ENCODE assay signal across 9 cellular contexts in genomic region chr15:52783929-52784798, GRCh38. TPM values are rescaled to one million over a fixed set of nuclear protein-coding genes. Genes with fewer than 3 reads are reported as not detected.
DNase-seq lines count a peak whose midpoint lies in the region; ATAC-seq and TF ChIP-seq lines count a peak whose summit lies in the region.
"Had no signal": no experiment of that assay in that cellular context is flagged by ENCODE, and none has a peak within 500 bp of the region (broad histone marks: within the 10 kb centered on the region; RNA-seq: fewer than 3 reads in every experiment).

No MANE protein-coding gene starts in this region.

- no peak overlapping the region for H2AFZ ChIP-seq in PC-3 (ENCODE audit: low read length)

- peaks cover 30% of the 10 kb centered on the region for H3K4me1 Mint-ChIP-seq in endothelial cell (ENCODE audit: unreplicated experiment)
- peaks cover 12% of the 10 kb centered on the region for H3K4me1 Mint-ChIP-seq in osteocyte (ENCODE audit: unreplicated experiment)

- H3K27ac Mint-ChIP-seq in endothelial cell (ENCODE audit: unreplicated experiment) (no peak overlapping the region), osteocyte (ENCODE audit: unreplicated experiment) (no peak overlapping the region)

- H3K27me3 ChIP-seq in PC-3 (ENCODE audit: low read length) = peaks cover 26% of the 10 kb centered on the region

- no peaks in the 10 kb centered on the region for H3K9me3 Mint-ChIP-seq in endothelial cell (ENCODE audit: unreplicated experiment)
- H3K9me3 Mint-ChIP-seq in osteocyte (ENCODE audit: unreplicated experiment) = no peaks in the 10 kb centered on the region

- BruUV-seq in PC-3 (replicated peaks; lab: Mats Ljungman, UMichigan) = no TSS peak

- peak; percentile 64 for TF ChIP-seq CTCF in GM12874 (IDR thresholded peaks at IDR 0.05; ENCODE audit: insufficient read depth, low read depth, low read length)
- TF ChIP-seq CTCF in PC-3 (conservative IDR thresholded peaks at IDR 0.05; ENCODE audit: low read depth, low read length) = 0 out of 2 replicates have a peak, but pooled peaks have one; percentile 15
- TF ChIP-seq CTCF in endothelial cell (IDR thresholded peaks at IDR 0.05; ENCODE audit: unreplicated experiment) = peak; percentile 79
- peak; percentile 59 for TF ChIP-seq CTCF in osteocyte (IDR thresholded peaks at IDR 0.05)

- ATAC-seq in PC-3 = no peak
- ATAC-seq in HG02678 (IDR thresholded peaks at IDR 0.05; ENCODE audit: unreplicated experiment) = no peak

- no peaks in the 10 kb centered on the region for H3K9me3 ChIP-seq in PC-3 (ENCODE audit: low read length)

- H3K4me2 ChIP-seq in PC-3 (ENCODE audit: low read length) = no peak overlapping the region

- no peak overlapping the region for H3K9ac ChIP-seq in PC-3 (ENCODE audit: low read length)

- no peaks in the 10 kb centered on the region for H3K4me1 ChIP-seq in PC-3 (ENCODE audit: insufficient read depth, low read length)

- CTCF ChIA-PET in PC-3 (lab: Charles Lee) = no interaction called here

- no peaks in the 10 kb centered on the region; the same call in 1 of the 2 replicates for H3K36me3 ChIP-seq in PC-3 (ENCODE audit: low read depth, low read length)

- DNase-seq in PC-3 (no peak), endothelial cell (ENCODE audit: low spot score) (peak; percentile 80), osteocyte (ENCODE audit: extremely low spot score, unreplicated experiment) (no peak), NCI-H1092 treated with DMSO at 0.1 percent for 48 hours (lab: John Stamatoyannopoulos, UW) (no peak), mesenteric fat pad (ENCODE audit: low spot score) (no peak), cerebellum (ENCODE audit: low spot score) (no peak)

- POLR2A ChIA-PET in PC-3 (lab: Charles Lee; ENCODE audit: unreplicated experiment) = no interaction called here

- no peaks in the 10 kb centered on the region for H3K9me2 ChIP-seq in PC-3 (replicated peaks; ENCODE audit: low read length)

- H3K79me2 ChIP-seq in PC-3 (ENCODE audit: low read length) = no peaks in the 10 kb centered on the region

- no peaks in the 10 kb centered on the region for H3K36me3 Mint-ChIP-seq in endothelial cell (ENCODE audit: low read depth, unreplicated experiment)
- no peaks in the 10 kb centered on the region for H3K36me3 Mint-ChIP-seq in osteocyte (ENCODE audit: unreplicated experiment)

- no peak overlapping the region for H3K4me3 ChIP-seq in PC-3 (ENCODE audit: low read length)

- no peaks in the 10 kb centered on the region for H4K20me1 ChIP-seq in PC-3 (ENCODE audit: low read length)

- no peak overlapping the region for H3K27ac ChIP-seq in PC-3 (ENCODE audit: low read length)

- no peaks in the 10 kb centered on the region for H3F3A ChIP-seq in PC-3 (ENCODE audit: low read length, unreplicated experiment)

- peak overlapping the region; percentile 71 for H3K4me3 Mint-ChIP-seq in endothelial cell (ENCODE audit: unreplicated experiment)
- H3K4me3 Mint-ChIP-seq in osteocyte (ENCODE audit: unreplicated experiment) = no peak overlapping the region

- intact Hi-C loops in PC-3 (cut with micrococcal nuclease) = no loop called here

- H3K27me3 Mint-ChIP-seq in endothelial cell (ENCODE audit: unreplicated experiment) = peaks cover 23% of the 10 kb centered on the region
- peaks cover 76% of the 10 kb centered on the region for H3K27me3 Mint-ChIP-seq in osteocyte (ENCODE audit: unreplicated experiment)

RNA-seq across cellular contexts. Expression of gene ONECUT1, which starts 6.0 kb away (rescaled TPM):
- total RNA-seq in PC-3 (2014; rRNA removed) (not detected in 2 replicates), endothelial cell (ENCODE audit: unreplicated experiment) (0.69 TPM), osteocyte (not detected in 2 replicates), mesenteric fat pad (not detected), cerebellum (1.5 TPM)
- total RNA-seq: myocyte had no signal

Comparison
In these comparisons a context has a peak if more than half of its experiments do, and no peak if none do; other contexts are left out.
1. CTCF ChIP-seq: peak in every context shown above with its lines; median percentile 79 in endothelial cell; 64 in GM12874; 59 in osteocyte; 15 in PC-3.